In the genomic region with DNA sequence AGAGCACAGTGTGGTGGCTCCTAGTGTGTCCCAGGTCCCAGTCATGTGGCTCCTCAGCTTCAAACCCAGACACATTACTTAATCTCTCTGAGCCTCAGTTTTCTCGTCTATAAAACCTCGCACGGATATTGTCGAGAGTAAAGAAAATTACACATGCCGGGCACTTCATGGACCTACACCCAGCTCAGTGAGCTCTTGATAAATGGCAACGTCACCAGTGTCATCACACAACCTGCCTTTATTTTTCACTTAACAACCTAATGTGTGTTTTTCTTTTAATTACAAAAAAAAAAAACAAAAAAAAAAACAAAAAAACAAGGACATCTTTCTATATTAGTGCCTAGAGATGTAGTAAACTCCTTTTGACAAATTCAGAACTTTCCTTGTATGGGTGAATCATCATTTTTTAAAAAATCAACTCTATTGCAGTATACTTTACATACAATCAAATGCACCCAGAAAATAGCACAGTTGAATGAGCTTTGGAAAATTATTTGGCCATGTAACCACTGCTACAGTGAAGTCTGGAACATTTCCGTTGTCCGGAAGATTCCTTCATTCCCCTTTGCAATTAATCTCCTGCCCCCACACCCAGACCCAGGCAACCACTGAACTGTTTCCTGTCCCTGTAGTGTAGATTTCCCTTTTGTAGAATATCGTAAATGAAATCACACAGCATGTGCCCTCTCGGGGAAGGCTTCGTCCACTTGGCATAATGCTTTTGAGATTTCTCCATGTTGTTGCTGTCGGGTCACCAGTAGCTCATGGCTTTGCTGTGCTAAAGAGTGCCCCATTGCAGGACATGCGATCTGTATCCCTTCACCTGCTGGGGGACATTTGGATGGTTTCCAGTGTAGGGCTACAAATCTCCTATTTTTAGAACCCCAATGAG, we compare ENCODE assay signal across 1 cellular context.
TF ChIP-seq lines count a peak whose summit lies in the region.

No MANE protein-coding gene starts in this region.

TF ChIP-seq in HepG2, 621 proteins besides CTCF, POLR2A, EP300 and RAD21:
- TF ChIP-seq ZNF180 (CRISPR knock-in tag; IDR thresholded peaks at IDR 0.05; ENCODE audit: borderline replicate concordance, low read depth): no peak
- no peak for TF ChIP-seq HNRNPL (IDR thresholded peaks at IDR 0.05; ENCODE audit: low read depth, low read length)
- TF ChIP-seq ZBTB7A (CRISPR knock-in tag; IDR thresholded peaks at IDR 0.05): no peak
- no peak for TF ChIP-seq ATAD3A (CRISPR knock-in tag; IDR thresholded peaks at IDR 0.05)
- TF ChIP-seq, protein P1, sequence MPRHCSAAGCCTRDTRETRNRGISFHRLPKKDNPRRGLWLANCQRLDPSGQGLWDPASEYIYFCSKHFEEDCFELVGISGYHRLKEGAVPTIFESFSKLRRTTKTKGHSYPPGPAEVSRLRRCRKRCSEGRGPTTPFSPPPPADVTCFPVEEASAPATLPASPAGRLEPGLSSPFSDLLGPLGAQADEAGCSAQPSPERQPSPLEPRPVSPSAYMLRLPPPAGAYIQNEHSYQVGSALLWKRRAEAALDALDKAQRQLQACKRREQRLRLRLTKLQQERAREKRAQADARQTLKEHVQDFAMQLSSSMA (CRISPR knock-in tag; IDR thresholded peaks at IDR 0.05): no peak
- TF ChIP-seq, protein P2, sequence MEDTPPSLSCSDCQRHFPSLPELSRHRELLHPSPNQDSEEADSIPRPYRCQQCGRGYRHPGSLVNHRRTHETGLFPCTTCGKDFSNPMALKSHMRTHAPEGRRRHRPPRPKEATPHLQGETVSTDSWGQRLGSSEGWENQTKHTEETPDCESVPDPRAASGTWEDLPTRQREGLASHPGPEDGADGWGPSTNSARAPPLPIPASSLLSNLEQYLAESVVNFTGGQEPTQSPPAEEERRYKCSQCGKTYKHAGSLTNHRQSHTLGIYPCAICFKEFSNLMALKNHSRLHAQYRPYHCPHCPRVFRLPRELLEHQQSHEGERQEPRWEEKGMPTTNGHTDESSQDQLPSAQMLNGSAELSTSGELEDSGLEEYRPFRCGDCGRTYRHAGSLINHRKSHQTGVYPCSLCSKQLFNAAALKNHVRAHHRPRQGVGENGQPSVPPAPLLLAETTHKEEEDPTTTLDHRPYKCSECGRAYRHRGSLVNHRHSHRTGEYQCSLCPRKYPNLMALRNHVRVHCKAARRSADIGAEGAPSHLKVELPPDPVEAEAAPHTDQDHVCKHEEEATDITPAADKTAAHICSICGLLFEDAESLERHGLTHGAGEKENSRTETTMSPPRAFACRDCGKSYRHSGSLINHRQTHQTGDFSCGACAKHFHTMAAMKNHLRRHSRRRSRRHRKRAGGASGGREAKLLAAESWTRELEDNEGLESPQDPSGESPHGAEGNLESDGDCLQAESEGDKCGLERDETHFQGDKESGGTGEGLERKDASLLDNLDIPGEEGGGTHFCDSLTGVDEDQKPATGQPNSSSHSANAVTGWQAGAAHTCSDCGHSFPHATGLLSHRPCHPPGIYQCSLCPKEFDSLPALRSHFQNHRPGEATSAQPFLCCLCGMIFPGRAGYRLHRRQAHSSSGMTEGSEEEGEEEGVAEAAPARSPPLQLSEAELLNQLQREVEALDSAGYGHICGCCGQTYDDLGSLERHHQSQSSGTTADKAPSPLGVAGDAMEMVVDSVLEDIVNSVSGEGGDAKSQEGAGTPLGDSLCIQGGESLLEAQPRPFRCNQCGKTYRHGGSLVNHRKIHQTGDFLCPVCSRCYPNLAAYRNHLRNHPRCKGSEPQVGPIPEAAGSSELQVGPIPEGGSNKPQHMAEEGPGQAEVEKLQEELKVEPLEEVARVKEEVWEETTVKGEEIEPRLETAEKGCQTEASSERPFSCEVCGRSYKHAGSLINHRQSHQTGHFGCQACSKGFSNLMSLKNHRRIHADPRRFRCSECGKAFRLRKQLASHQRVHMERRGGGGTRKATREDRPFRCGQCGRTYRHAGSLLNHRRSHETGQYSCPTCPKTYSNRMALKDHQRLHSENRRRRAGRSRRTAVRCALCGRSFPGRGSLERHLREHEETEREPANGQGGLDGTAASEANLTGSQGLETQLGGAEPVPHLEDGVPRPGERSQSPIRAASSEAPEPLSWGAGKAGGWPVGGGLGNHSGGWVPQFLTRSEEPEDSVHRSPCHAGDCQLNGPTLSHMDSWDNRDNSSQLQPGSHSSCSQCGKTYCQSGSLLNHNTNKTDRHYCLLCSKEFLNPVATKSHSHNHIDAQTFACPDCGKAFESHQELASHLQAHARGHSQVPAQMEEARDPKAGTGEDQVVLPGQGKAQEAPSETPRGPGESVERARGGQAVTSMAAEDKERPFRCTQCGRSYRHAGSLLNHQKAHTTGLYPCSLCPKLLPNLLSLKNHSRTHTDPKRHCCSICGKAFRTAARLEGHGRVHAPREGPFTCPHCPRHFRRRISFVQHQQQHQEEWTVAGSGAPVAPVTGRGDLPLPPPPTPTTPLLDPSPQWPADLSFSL (CRISPR knock-in tag; IDR thresholded peaks at IDR 0.05): no peak
- TF ChIP-seq CENPT (CRISPR knock-in tag; IDR thresholded peaks at IDR 0.05; ENCODE audit: low read depth): no peak
- no peak for TF ChIP-seq RELA (CRISPR knock-in tag; IDR thresholded peaks at IDR 0.05)
- no peak for TF ChIP-seq IRX3 (CRISPR knock-in tag; IDR thresholded peaks at IDR 0.05; ENCODE audit: borderline replicate concordance, low read depth)
- no peak for TF ChIP-seq SP2 (CRISPR knock-in tag; IDR thresholded peaks at IDR 0.05)
